29 cellular contexts compared by ENCODE assay signal in genomic region chr15:60244813-60245212, GRCh38.
"Had no signal": no experiment of that assay in that cellular context is flagged by ENCODE, and none has a peak within 500 bp of the region (broad histone marks: within the 10 kb centered on the region; RNA-seq: fewer than 3 reads in every experiment).

No MANE protein-coding gene starts in this region.

- H3K9me3 Mint-ChIP-seq: dendritic cell treated with granulocyte-macrophage colony-stimulating factor and Interleukin-4, amounts not matched to agents 40 ng/mL and 50 ng/mL, for 4 days; effector memory CD8-positive, alpha-beta T cell had no signal

- H3K4me1 ChIP-seq: colonic mucosa, esophagus muscularis mucosa, esophagus squamous epithelium, foreskin keratinocyte, gastrocnemius medialis, gastroesophageal sphincter, heart left ventricle, heart right ventricle had no signal

- H3K4me3 ChIP-seq: colonic mucosa, coronary artery, dorsolateral prefrontal cortex, esophagus muscularis mucosa, esophagus squamous epithelium, gastrocnemius medialis, gastroesophageal sphincter, heart left ventricle, heart right ventricle had no signal

- H3K36me3 ChIP-seq: colonic mucosa, esophagus muscularis mucosa, esophagus squamous epithelium, gastrocnemius medialis, gastroesophageal sphincter, heart left ventricle, heart right ventricle had no signal

- H3K27ac Mint-ChIP-seq: dendritic cell treated with granulocyte-macrophage colony-stimulating factor and Interleukin-4, amounts not matched to agents 40 ng/mL and 50 ng/mL, for 4 days; effector memory CD8-positive, alpha-beta T cell; endodermal cell had no signal

- H3K27ac ChIP-seq: colonic mucosa, coronary artery, dorsolateral prefrontal cortex, epithelial cell of prostate, esophagus muscularis mucosa, esophagus squamous epithelium, foreskin keratinocyte, gastrocnemius medialis, gastroesophageal sphincter, heart left ventricle, heart right ventricle had no signal

- H3K9me3 ChIP-seq: colonic mucosa, gastrocnemius medialis had no signal

- FAIRE-seq: colon, endometrium, endothelial cell of umbilical vein, frontal cortex had no signal

- H3K4me1 Mint-ChIP-seq: endodermal cell had no signal

- DNase-seq: colonic mucosa; cortex of kidney; dermis blood vessel endothelial cell; dorsolateral prefrontal cortex; effector CD4-positive, alpha-beta T cell; effector CD8-positive, alpha-beta T cell; effector memory CD4-positive, alpha-beta T cell; effector memory CD8-positive, alpha-beta T cell; endodermal cell; erythroblast; esophagus squamous epithelium; foreskin fibroblast; foreskin keratinocyte; foreskin melanocyte; gastrocnemius medialis; glutamatergic neuron; head of caudate nucleus; heart left ventricle; heart right ventricle had no signal

- H3K4me3 Mint-ChIP-seq: dendritic cell treated with granulocyte-macrophage colony-stimulating factor and Interleukin-4, amounts not matched to agents 40 ng/mL and 50 ng/mL, for 4 days; effector memory CD8-positive, alpha-beta T cell; endodermal cell had no signal

- ATAC-seq: effector memory CD8-positive, alpha-beta T cell; esophagus mucosa; foreskin keratinocyte; gastrocnemius medialis; gastroesophageal sphincter; heart left ventricle; heart right ventricle had no signal
